18 cellular contexts compared by ENCODE assay signal in genomic region chr18:58900015-58900649, GRCh38. TPM values are rescaled to one million over a fixed set of nuclear protein-coding genes. Genes with fewer than 3 reads are reported as not detected.
DNase-seq lines count a peak whose midpoint lies in the region; ATAC-seq and TF ChIP-seq lines count a peak whose summit lies in the region.
"Had no signal": no experiment of that assay in that cellular context is flagged by ENCODE, and none has a peak within 500 bp of the region (broad histone marks: within the 10 kb centered on the region; RNA-seq: fewer than 3 reads in every experiment).

No MANE protein-coding gene starts in this region.

- CTCF ChIA-PET in SK-N-SH (lab: Yijun Ruan, JAX) = interaction anchor here (0.7 to 1.3 kb wide), 3 partner anchors 14 to 173 kb away, joined by 3 read pairs; no protein-coding TSS in a partner anchor
- CTCF ChIA-PET in activated CD4-positive, alpha-beta T cell treated with anti-CD3 and anti-CD28 coated beads, Interleukin-2, amount 10 ng/mL, durations not matched to agents 7 days and 5 days (lab: Charles Lee) = no interaction called here

- H3K9me2 ChIP-seq in OCI-LY1 (ENCODE audit: low read depth, low read length) (no peaks in the 10 kb centered on the region), SK-N-SH (no peaks in the 10 kb centered on the region)

- DNase-seq in chondrocyte (ENCODE audit: low spot score) (no peak), left ventricle myocardium superior (peak; percentile 62), sciatic nerve (ENCODE audit: low spot score) (no peak), SK-N-SH (no peak), HuH-7 (ENCODE audit: low spot score) (no peak)
- DNase-seq in stimulated activated naive CD8-positive, alpha-beta T cell treated with anti-CD3 and anti-CD28 coated beads, Interleukin-15, Interleukin-2, amounts not matched to agents 100 U/mL and 50 U/mL, for 24 hours = no peak
- DNase-seq in activated CD4-positive, alpha-beta T cell treated with anti-CD3 and anti-CD28 coated beads, Interleukin-2, amount 10 ng/mL, durations not matched to agents 7 days and 5 days = no peak
- DNase-seq: activated CD8-positive, alpha-beta memory T cell treated with anti-CD3 and anti-CD28 coated beads, Interleukin-2, amount 50 U/mL, for 48 hours; activated naive CD4-positive, alpha-beta T cell; effector CD4-positive, alpha-beta T cell; HCEC 1CT; immature natural killer cell; NCI-H1930; NCI-H526 treated with DMSO at 0.1 percent for 48 hours; ovary; spleen; stimulated activated naive CD4-positive, alpha-beta T cell treated with Interleukin-2 at 50 U/mL for 16 hours had no signal

- H3K9me3 Mint-ChIP-seq in chondrocyte (ENCODE audit: low read depth) = no peaks in the 10 kb centered on the region
- H3K9me3 Mint-ChIP-seq in activated CD4-positive, alpha-beta T cell treated with anti-CD3 and anti-CD28 coated beads, Interleukin-2, amount 10 ng/mL, durations not matched to agents 7 days and 5 days = no peaks in the 10 kb centered on the region
- H3K9me3 Mint-ChIP-seq: immature natural killer cell had no signal

- peak overlapping the region; percentile 38 for H3K4me3 Mint-ChIP-seq in chondrocyte (ENCODE audit: unreplicated experiment)
- H3K4me3 Mint-ChIP-seq in activated CD4-positive, alpha-beta T cell treated with anti-CD3 and anti-CD28 coated beads, Interleukin-2, amount 10 ng/mL, durations not matched to agents 7 days and 5 days = no peak overlapping the region
- H3K4me3 Mint-ChIP-seq: immature natural killer cell had no signal

- H3K36me3 ChIP-seq in OCI-LY1 (ENCODE audit: insufficient read depth, low read length) (peaks cover 67% of the 10 kb centered on the region), SK-N-SH (replicated peaks in 1 of 2; ENCODE audit: control insufficient read depth in 1 of 2, insufficient read depth in 2 of 2, low read length in 1 of 2) (peaks cover 5 to 19% of the 10 kb centered on the region in 2 experiments)
- H3K36me3 ChIP-seq: ovary had no signal

- H4K20me1 ChIP-seq in OCI-LY1 (ENCODE audit: insufficient read depth, low read length) = no peaks in the 10 kb centered on the region
- no peaks in the 10 kb centered on the region for H4K20me1 ChIP-seq in SK-N-SH (ENCODE audit: insufficient read depth)

- H3K9me3 ChIP-seq in OCI-LY1 (ENCODE audit: low read length) = no peaks in the 10 kb centered on the region
- H3K9me3 ChIP-seq in SK-N-SH = peaks cover 6% of the 10 kb centered on the region; the same call in 1 of the 2 replicates
- H3K9me3 ChIP-seq: ovary, spleen had no signal

- no peaks in the 10 kb centered on the region for H3K27me3 Mint-ChIP-seq in chondrocyte (ENCODE audit: low read depth)
- peaks cover 2% of the 10 kb centered on the region for H3K27me3 Mint-ChIP-seq in activated CD4-positive, alpha-beta T cell treated with anti-CD3 and anti-CD28 coated beads, Interleukin-2, amount 10 ng/mL, durations not matched to agents 7 days and 5 days

- peak overlapping the region; percentile 95 for H3K27ac Mint-ChIP-seq in chondrocyte (ENCODE audit: unreplicated experiment)
- no peak overlapping the region for H3K27ac Mint-ChIP-seq in activated CD4-positive, alpha-beta T cell treated with anti-CD3 and anti-CD28 coated beads, Interleukin-2, amount 10 ng/mL, durations not matched to agents 7 days and 5 days

- H3K4me2 ChIP-seq in OCI-LY1 (ENCODE audit: low read length) = peak overlapping the region; percentile 45
- no peak overlapping the region for H3K4me2 ChIP-seq in SK-N-SH

- no peak for TF ChIP-seq RAD21 in SK-N-SH (IDR thresholded peaks at IDR 0.05; ENCODE audit: low read length)

- peaks cover 53% of the 10 kb centered on the region for H3K4me1 Mint-ChIP-seq in chondrocyte (ENCODE audit: low read depth)
- peaks cover 10% of the 10 kb centered on the region for H3K4me1 Mint-ChIP-seq in activated CD4-positive, alpha-beta T cell treated with anti-CD3 and anti-CD28 coated beads, Interleukin-2, amount 10 ng/mL, durations not matched to agents 7 days and 5 days

- H3K79me2 ChIP-seq in OCI-LY1 (ENCODE audit: insufficient read depth, low read length) (peaks cover 78% of the 10 kb centered on the region), SK-N-SH (ENCODE audit: insufficient read depth) (peaks cover 68% of the 10 kb centered on the region)

- H2AFZ ChIP-seq in OCI-LY1 (ENCODE audit: low read length) (no peak overlapping the region), SK-N-SH (ENCODE audit: low read depth) (no peak overlapping the region)

- TF ChIP-seq CTCF in OCI-LY1 (IDR thresholded peaks at IDR 0.05; ENCODE audit: low read length) = no peak
- no peak for TF ChIP-seq CTCF in chondrocyte (IDR thresholded peaks at IDR 0.05)
- TF ChIP-seq CTCF in SK-N-SH (IDR thresholded peaks at IDR 0.05) = no peak

- H3K4me1 ChIP-seq in OCI-LY1 (ENCODE audit: insufficient read depth, low read length, severe bottlenecking) (peaks cover 86% of the 10 kb centered on the region), SK-N-SH (ENCODE audit: control insufficient read depth in 1 of 2, insufficient read depth in 2 of 2, low read depth in 1 of 2, low read length in 1 of 2) (peaks cover 2 to 6% of the 10 kb centered on the region in 2 experiments; a peak in 1 of 4 replicates)

- 95% methylated on average over 10 of the region's 11 CpGs for WGBS in SK-N-SH (ENCODE audit: low lambda C conversion rate)

- no peak for TF ChIP-seq EP300 in SK-N-SH (IDR thresholded peaks at IDR 0.05; ENCODE audit: borderline replicate concordance in 1 of 2, low read depth in 1 of 2, low read length in 1 of 2)

- peak; percentile 82 for ATAC-seq in left ventricle myocardium superior
- peak; percentile 73 for ATAC-seq in sciatic nerve
- no peak for ATAC-seq in stimulated activated naive CD8-positive, alpha-beta T cell treated with anti-CD3 and anti-CD28 coated beads, Interleukin-15, Interleukin-2, amounts not matched to agents 100 U/mL and 50 U/mL, for 24 hours

- peaks cover 11% of the 10 kb centered on the region; the same call in 1 of the 2 replicates for H3F3A ChIP-seq in OCI-LY1 (ENCODE audit: insufficient read depth, low read length)
- no peaks in the 10 kb centered on the region for H3F3A ChIP-seq in SK-N-SH (replicated peaks; ENCODE audit: insufficient read depth)

- peak overlapping the region; percentile 23 for H3K4me3 ChIP-seq in OCI-LY1 (ENCODE audit: low read depth, low read length, poor library complexity, severe bottlenecking)
- H3K4me3 ChIP-seq in SK-N-SH (ENCODE audit: low read depth in 2 of 2, low read length in 1 of 2) = no peak overlapping the region
- H3K4me3 ChIP-seq: ovary, spleen had no signal

- H3K27ac ChIP-seq in OCI-LY1 (ENCODE audit: low read depth, low read length, poor library complexity, severe bottlenecking) (peak overlapping the region; percentile 99), SK-N-SH (ENCODE audit: low read depth in 2 of 2, low read length in 1 of 2) (no peak overlapping the region)

- POLR2A ChIA-PET in SK-N-SH (lab: Yijun Ruan, JAX) = interaction anchor here (1.3 kb wide), 1 partner anchor 36 kb away, joined by 5 read pairs; the partner anchor contains the start of gene ZNF532
- POLR2A ChIA-PET in activated CD4-positive, alpha-beta T cell treated with anti-CD3 and anti-CD28 coated beads, Interleukin-2, amount 10 ng/mL, durations not matched to agents 7 days and 5 days (lab: Charles Lee) = no interaction called here

- H3K27me3 ChIP-seq in OCI-LY1 (ENCODE audit: insufficient read depth, low read length) (no peaks in the 10 kb centered on the region), SK-N-SH (ENCODE audit: insufficient read depth) (no peaks in the 10 kb centered on the region)
- H3K27me3 ChIP-seq: ovary, spleen had no signal

- peaks cover 24% of the 10 kb centered on the region for H3K36me3 Mint-ChIP-seq in chondrocyte (ENCODE audit: low read depth)
- no peaks in the 10 kb centered on the region for H3K36me3 Mint-ChIP-seq in activated CD4-positive, alpha-beta T cell treated with anti-CD3 and anti-CD28 coated beads, Interleukin-2, amount 10 ng/mL, durations not matched to agents 7 days and 5 days (ENCODE audit: low read depth)
- H3K36me3 Mint-ChIP-seq: immature natural killer cell had no signal

- H3K9ac ChIP-seq in OCI-LY1 (ENCODE audit: low read length) (peak overlapping the region; percentile 45; the same call in 1 of the 2 replicates), SK-N-SH (no peak overlapping the region)

- intact Hi-C loops in left ventricle myocardium superior (cut with micrococcal nuclease) = no loop called here
- intact Hi-C loops in sciatic nerve (cut with DNase I) = no loop called here

TF ChIP-seq in SK-N-SH, 30 proteins besides CTCF, POLR2A, EP300 and RAD21:
- TF ChIP-seq SMC3 (IDR thresholded peaks at IDR 0.05; ENCODE audit: low read depth, low read length) = no peak
- no peak for TF ChIP-seq CHD2 (IDR thresholded peaks at IDR 0.05; ENCODE audit: low read length, partially characterized antibody)

RNA-seq across cellular contexts. Expression of gene ZNF532, which starts 35.5 kb away (rescaled TPM):
- total RNA-seq in chondrocyte = 123 to 163 TPM (median 162 TPM) in 3 replicates
- 64.2 TPM for total RNA-seq in left ventricle myocardium superior
- 167 TPM for total RNA-seq in sciatic nerve
- polyA plus RNA-seq in SK-N-SH (2012; rRNA removed) = 34.7 and 39.2 TPM in 2 replicates
- 30.4 and 39.2 TPM in 2 replicates for polyA plus RNA-seq in SK-N-SH (2012; cell fraction: cytosol; rRNA removed)
- polyA plus RNA-seq in SK-N-SH (2012; cell fraction: nucleus; rRNA removed) = 55.0 and 70.9 TPM in 2 replicates
- total RNA-seq in activated CD4-positive, alpha-beta T cell treated with anti-CD3 and anti-CD28 coated beads, Interleukin-2, amount 10 ng/mL, durations not matched to agents 7 days and 5 days = 1 to 10 TPM; 2.7 to 2.8 TPM

Comparison
In these comparisons a context has a peak if more than half of its experiments do, and no peak if none do; other contexts are left out.
1. RNA of gene ZNF532, which starts 35.5 kb away (total RNA-seq): 167 TPM in sciatic nerve (single experiment), 123 to 163 TPM in chondrocyte and 64.2 TPM in left ventricle myocardium superior (single experiment); 2.7 to 2.8 TPM in activated CD4-positive, alpha-beta T cell treated with anti-CD3 and anti-CD28 coated beads, Interleukin-2, amount 10 ng/mL, durations not matched to agents 7 days and 5 days; every median in the first group is over 10 times any median in the second.